8 cellular contexts compared by ENCODE assay signal in the genomic region with DNA sequence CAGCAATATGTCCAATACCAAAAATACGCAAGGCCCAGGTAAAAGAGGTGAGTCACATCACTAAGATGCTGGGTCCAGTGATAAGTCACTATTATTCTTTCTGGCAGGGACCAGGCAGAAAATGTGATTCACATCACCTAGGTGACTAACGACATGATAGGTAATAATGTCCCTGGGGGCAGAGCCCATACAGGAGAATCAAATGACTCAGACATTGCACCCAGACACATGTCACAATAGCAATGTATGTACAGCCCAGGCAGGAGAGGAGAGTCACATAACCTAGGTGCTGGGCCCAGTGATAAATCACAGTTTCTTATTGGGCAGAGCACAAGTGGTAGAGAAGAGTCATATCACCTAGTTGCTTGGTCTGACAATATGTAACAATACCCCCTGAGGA. TPM values are rescaled to one million over a fixed set of nuclear protein-coding genes. Genes with fewer than 3 reads are reported as not detected.
"Had no signal": no experiment of that assay in that cellular context is flagged by ENCODE, and none has a peak within 500 bp of the region (broad histone marks: within the 10 kb centered on the region; RNA-seq: fewer than 3 reads in every experiment).

No MANE protein-coding gene starts in this region.

- H3K9ac ChIP-seq: GM23248 had no signal

- H2AFZ ChIP-seq: GM23248 had no signal

- ATAC-seq: HepG2 had no signal

- DNase-seq: GM23248, H9, HCEC 1CT had no signal

- H3K27ac ChIP-seq: GM23248, HL-60 had no signal

- H3K4me3 ChIP-seq: GM23248 had no signal

RNA-seq across cellular contexts. Expression of a gene that starts 28.9 kb away (rescaled TPM):
- total RNA-seq: GM23248, H1, H9, HepG2, HT1080 had no signal
- polyA plus RNA-seq: GM23248, H1, HepG2, IgD-negative memory B cell had no signal
